ENCODE assay signal across 8 cellular contexts in genomic region chr7:158587425-158588084, GRCh38. TPM values are rescaled to one million over a fixed set of nuclear protein-coding genes. Genes with fewer than 3 reads are reported as not detected.
DNase-seq lines count a peak whose midpoint lies in the region; ATAC-seq and TF ChIP-seq lines count a peak whose summit lies in the region.

Gene PTPRN2 (minus strand): TSS chr7:158587823.

- no peak within 1 kb of the TSS for H2AFZ ChIP-seq in OCI-LY7 (ENCODE audit: low read length)

- intact Hi-C loops in colonic mucosa (cut with DNase I), result no loop called here
- intact Hi-C loops in left lung (cut with DNase I), result no loop called here
- intact Hi-C loops in OCI-LY7 (cut with micrococcal nuclease; ENCODE audit: unreplicated experiment), result no loop called here

- no peaks in the 10 kb centered on the region for H3K9me2 ChIP-seq in OCI-LY7 (ENCODE audit: insufficient read depth, low read length)

- DNase-seq in AG10803 (ENCODE audit: low read depth) (peak; percentile 30), NCI-H1105 treated with DMSO at 0.1 percent for 48 hours (lab: John Stamatoyannopoulos, UW) (peak; percentile 46), colonic mucosa (peak; percentile 71), left lung (peak; percentile 60 to 88), OCI-LY7 (ENCODE audit: low spot score) (no peak)
- peak; percentile 49 to 53 for DNase-seq in activated CD4-positive, alpha-beta T cell treated with anti-CD3 and anti-CD28 coated beads for 24 hours (ENCODE audit: low read depth in 2 of 2)
- DNase-seq in stimulated activated CD4-positive, alpha-beta T cell treated with anti-CD3 and anti-CD28 coated beads, Interleukin-4, amount 100 ng/mL, for 48 hours (ENCODE audit: low read depth in 2 of 2), result peak; percentile 44 to 63

- H3K9me3 ChIP-seq in colonic mucosa (no peaks in the 10 kb centered on the region), left lung (no peaks in the 10 kb centered on the region), OCI-LY7 (ENCODE audit: low read length) (no peaks in the 10 kb centered on the region)

- H3K36me3 ChIP-seq in colonic mucosa (no peaks in the 10 kb centered on the region), left lung (no peaks in the 10 kb centered on the region), OCI-LY7 (ENCODE audit: insufficient read depth, low read length) (no peaks in the 10 kb centered on the region)

- H3K4me2 ChIP-seq in OCI-LY7 (ENCODE audit: low read length), result no peak within 1 kb of the TSS

- BruUV-seq in OCI-LY7 (replicated peaks; lab: Mats Ljungman, UMichigan), result no TSS peak

- POLR2A ChIA-PET in OCI-LY7 (lab: Charles Lee), result no interaction called here

- no peak within 1 kb of the TSS for H3K9ac ChIP-seq in colonic mucosa (ENCODE audit: low read depth in 2 of 2, low read length in 2 of 2)

- H3K79me2 ChIP-seq in OCI-LY7 (ENCODE audit: insufficient read depth, low read depth, low read length), result no peaks in the 10 kb centered on the region

- peak; percentile 68 for ATAC-seq in GM19463 (IDR thresholded peaks at IDR 0.05; ENCODE audit: unreplicated experiment)
- peak; percentile 92 for ATAC-seq in left lung

- H4K20me1 ChIP-seq in OCI-LY7 (ENCODE audit: insufficient read depth, low read length), result no peaks in the 10 kb centered on the region

- peak within 1 kb of the TSS; percentile 16; the same call in 1 of the 2 replicates for H3K4me3 ChIP-seq in AG10803 (ENCODE audit: low read length)
- H3K4me3 ChIP-seq in colonic mucosa, result peak within 1 kb of the TSS; percentile 28
- H3K4me3 ChIP-seq in left lung, result peak within 1 kb of the TSS; percentile 15 to 28
- no peak within 1 kb of the TSS for H3K4me3 ChIP-seq in OCI-LY7 (ENCODE audit: low read depth, low read length, poor library complexity, severe bottlenecking)

- TF ChIP-seq CTCF in AG10803 (conservative IDR thresholded peaks at IDR 0.05; ENCODE audit: low read length) (no peak), colonic mucosa (IDR thresholded peaks at IDR 0.05) (no peak), left lung (IDR thresholded peaks at IDR 0.05) (no peak), OCI-LY7 (conservative IDR thresholded peaks at IDR 0.05; ENCODE audit: low read length) (no peak)

- H3K27me3 ChIP-seq in colonic mucosa (peaks cover 9% of the 10 kb centered on the region), left lung (peaks cover 27 to 67% of the 10 kb centered on the region in 2 donors)

- CTCF ChIA-PET in OCI-LY7 (lab: Charles Lee; ENCODE audit: unreplicated experiment), result no interaction called here

- no peak within 1 kb of the TSS for H3K27ac ChIP-seq in colonic mucosa
- no peak within 1 kb of the TSS for H3K27ac ChIP-seq in left lung
- no peak within 1 kb of the TSS for H3K27ac ChIP-seq in OCI-LY7 (ENCODE audit: low read depth, low read length, poor library complexity, severe bottlenecking)

- H3K4me1 ChIP-seq in colonic mucosa, result peaks cover 9% of the 10 kb centered on the region
- H3K4me1 ChIP-seq in left lung, result peaks cover 0 to 19% of the 10 kb centered on the region in 2 donors
- no peaks in the 10 kb centered on the region for H3K4me1 ChIP-seq in OCI-LY7 (ENCODE audit: insufficient read depth, low read length, poor library complexity, severe bottlenecking)

RNA-seq across cellular contexts. Expression of gene PTPRN2, which starts in this region (rescaled TPM):
- total RNA-seq in colonic mucosa (10 to 100 TPM; 14.7 to 21.6 TPM), left lung (1 to 10 TPM; 4.0 to 6.9 TPM), OCI-LY7 (2022) (0.35 and 0.70 TPM in 2 replicates)
- total RNA-seq in OCI-LY7 (2014; rRNA removed; shearing (Covaris generic)), result 0.39 TPM in 1 of 2 replicates, not detected in the other
